ENCODE assay signal across 10 cellular contexts in genomic region chr1:32266926-32267645, GRCh38. TPM values are rescaled to one million over a fixed set of nuclear protein-coding genes. Genes with fewer than 3 reads are reported as not detected.
A peak's percentile ranks its signal among the peaks of the same experiment; 100 is the strongest.
DNase-seq lines count a peak whose midpoint lies in the region; ATAC-seq and TF ChIP-seq lines count a peak whose summit lies in the region.
"Had no signal": no experiment of that assay in that cellular context is flagged by ENCODE, and none has a peak within 500 bp of the region (broad histone marks: within the 10 kb centered on the region; RNA-seq: fewer than 3 reads in every experiment).

No MANE protein-coding gene starts in this region.

- no peaks in the 10 kb centered on the region for H3K27me3 Mint-ChIP-seq in naive thymus-derived CD4-positive, alpha-beta T cell

- peaks cover 24% of the 10 kb centered on the region for H3K36me3 ChIP-seq in DOHH2 (ENCODE audit: control insufficient read depth, low read length)
- H3K36me3 ChIP-seq in naive thymus-derived CD4-positive, alpha-beta T cell (ENCODE audit: control insufficient read depth in 2 of 3, insufficient read depth in 3 of 3, low read length in 3 of 3), result peaks cover 0 to 7% (median 0%) of the 10 kb centered on the region in 3 experiments
- H3K36me3 ChIP-seq: stomach had no signal

- POLR2A ChIA-PET in naive thymus-derived CD4-positive, alpha-beta T cell (lab: Charles Lee), result interaction anchor here (0.6 to 25.2 kb wide), 4 partner anchors 19 to 1030 kb away, joined by 3 to 738 read pairs (median 6); partner anchors contain the start of genes FAM167B, HDAC1 and LCK

- H3K27ac ChIP-seq in DOHH2 (ENCODE audit: low read depth, low read length), result peak overlapping the region; percentile 81
- peak overlapping the region; percentile 64 for H3K27ac ChIP-seq in naive thymus-derived CD4-positive, alpha-beta T cell (ENCODE audit: low read depth, low read length)

- peak overlapping the region; percentile 64 for H3K4me2 ChIP-seq in DOHH2 (ENCODE audit: low read length)

- H3K9me3 ChIP-seq in DOHH2 (ENCODE audit: control insufficient read depth, insufficient read depth, low read length), result no peaks in the 10 kb centered on the region
- no peaks in the 10 kb centered on the region for H3K9me3 ChIP-seq in naive thymus-derived CD4-positive, alpha-beta T cell (ENCODE audit: control insufficient read depth in 2 of 3, low read length in 3 of 3)
- H3K9me3 ChIP-seq: stomach had no signal

- peaks cover 42 to 72% (median 54%) of the 10 kb centered on the region in 7 donors for H3K4me1 Mint-ChIP-seq in naive thymus-derived CD4-positive, alpha-beta T cell

- H3K4me3 ChIP-seq in DOHH2 (ENCODE audit: low read length) (peak overlapping the region; percentile 28; the same call in 1 of the 2 replicates), cardiac fibroblast (replicated peaks in 1 of 2; ENCODE audit: low read depth in 2 of 2, low read length in 2 of 2) (no peak overlapping the region)
- peak overlapping the region; percentile 18 for H3K4me3 ChIP-seq in naive thymus-derived CD4-positive, alpha-beta T cell (ENCODE audit: low read length)
- H3K4me3 ChIP-seq: stomach had no signal

- CTCF ChIA-PET in naive thymus-derived CD4-positive, alpha-beta T cell (lab: Charles Lee), result interaction anchor here (0.7 to 2.7 kb wide), 7 partner anchors 9 to 51 kb away, joined by 3 to 7 read pairs (median 4); partner anchors contain the start of gene FAM167B

- H4K20me1 ChIP-seq in DOHH2 (ENCODE audit: control insufficient read depth, insufficient read depth, low read depth, low read length), result no peaks in the 10 kb centered on the region

- no peak for TF ChIP-seq CTCF in DOHH2 (IDR thresholded peaks at IDR 0.05; ENCODE audit: low read depth, low read length, poor library complexity, severe bottlenecking)
- no peak for TF ChIP-seq CTCF in cardiac fibroblast (IDR thresholded peaks at IDR 0.05; ENCODE audit: low read depth, low read length)

- H3F3A ChIP-seq in DOHH2 (ENCODE audit: control insufficient read depth, insufficient read depth), result peaks cover 51% of the 10 kb centered on the region

- intact Hi-C loops in naive thymus-derived CD4-positive, alpha-beta T cell (cut with micrococcal nuclease), result loop anchor here in 1 of 2 donors (1.0 kb wide), 1 partner anchor 17 kb away; no protein-coding TSS in a partner anchor

- H3K79me2 ChIP-seq in DOHH2 (ENCODE audit: control insufficient read depth, low read length), result peaks cover 32% of the 10 kb centered on the region

- peak overlapping the region; percentile 70 to 96 (median 86) for H3K4me3 Mint-ChIP-seq in naive thymus-derived CD4-positive, alpha-beta T cell

- ATAC-seq in naive thymus-derived CD4-positive, alpha-beta T cell, result peak; percentile 69

- peaks cover 3 to 34% (median 13%) of the 10 kb centered on the region in 5 donors for H3K36me3 Mint-ChIP-seq in naive thymus-derived CD4-positive, alpha-beta T cell

- H3K27ac Mint-ChIP-seq in naive thymus-derived CD4-positive, alpha-beta T cell, result peak overlapping the region; percentile 93 to 100 (median 99)

- no peaks in the 10 kb centered on the region for H3K27me3 ChIP-seq in DOHH2 (ENCODE audit: control insufficient read depth, low read length)
- H3K27me3 ChIP-seq in naive thymus-derived CD4-positive, alpha-beta T cell (ENCODE audit: control insufficient read depth in 2 of 2, insufficient read depth in 2 of 2, low read length in 2 of 2), result no peaks in the 10 kb centered on the region
- H3K27me3 ChIP-seq: stomach had no signal

- DNase-seq in M059J (ENCODE audit: low read depth) (peak; percentile 53), cardiac fibroblast (ENCODE audit: low read depth in 2 of 2) (peak; percentile 59 to 81), NCI-H748 treated with DMSO at 0.1 percent for 48 hours (lab: John Stamatoyannopoulos, UW) (no peak), CD1c-positive myeloid dendritic cell (ENCODE audit: extremely low spot score) (no peak)
- peak in 6 of 9 donors; percentile 41 to 68 (median 52) for DNase-seq in naive thymus-derived CD4-positive, alpha-beta T cell
- no peak for DNase-seq in central memory CD4-positive, alpha-beta T cell
- DNase-seq in effector CD8-positive, alpha-beta T cell (lab: John Stamatoyannopoulos, UW), result no peak
- DNase-seq: caudate nucleus, stomach had no signal

- peaks cover 0 to 4% (median 0%) of the 10 kb centered on the region in 11 donors for H3K9me3 Mint-ChIP-seq in naive thymus-derived CD4-positive, alpha-beta T cell

- H3K9me2 ChIP-seq in DOHH2 (replicated peaks; ENCODE audit: control insufficient read depth, low read length), result no peaks in the 10 kb centered on the region

- peaks cover 71% of the 10 kb centered on the region for H3K4me1 ChIP-seq in DOHH2 (ENCODE audit: control insufficient read depth, low read length)
- peaks cover 55 to 78% of the 10 kb centered on the region in 2 donors for H3K4me1 ChIP-seq in naive thymus-derived CD4-positive, alpha-beta T cell (ENCODE audit: control insufficient read depth in 2 of 2, insufficient read depth in 2 of 2, low read length in 2 of 2)

RNA-seq across cellular contexts. Expression of gene LCK, which starts 16.0 kb away (rescaled TPM):
- 0.12 TPM in 1 of 2 replicates, not detected in the other for total RNA-seq in M059J (2014; rRNA removed; shearing (Covaris generic))
- total RNA-seq in naive thymus-derived CD4-positive, alpha-beta T cell, result 100 to 1,000 TPM; 245 to 509 (median 469) TPM
- 1,000 to 10,000 TPM in 1 of 2 donors, 100 to 1,000 TPM in 1; 897 to 1,109 TPM for polyA plus RNA-seq in naive thymus-derived CD4-positive, alpha-beta T cell

RNA-seq across cellular contexts. Expression of gene FAM167B, which starts 20.1 kb away (rescaled TPM):
- 0.20 and 1.4 TPM in 2 replicates for total RNA-seq in M059J (2014; rRNA removed; shearing (Covaris generic))
- 1 to 10 TPM in 3 of 5 experiments, under 1 TPM in 2; 0.48 to 2.0 (median 1.4) TPM for total RNA-seq in naive thymus-derived CD4-positive, alpha-beta T cell
- not detected for polyA plus RNA-seq in naive thymus-derived CD4-positive, alpha-beta T cell

RNA-seq across cellular contexts. Expression of gene HDAC1, which starts 24.8 kb away (rescaled TPM):
- 158 and 171 TPM in 2 replicates for total RNA-seq in M059J (2014; rRNA removed; shearing (Covaris generic))
- 100 to 1,000 TPM in 4 of 5 experiments, 10 to 100 TPM in 1; 81.8 to 205 (median 174) TPM for total RNA-seq in naive thymus-derived CD4-positive, alpha-beta T cell
- 100 to 1,000 TPM; 170 to 209 TPM for polyA plus RNA-seq in naive thymus-derived CD4-positive, alpha-beta T cell

RNA-seq across cellular contexts. Expression of gene EIF3I, which starts 44.9 kb away (rescaled TPM):
- 517 and 553 TPM in 2 replicates for total RNA-seq in M059J (2014; rRNA removed; shearing (Covaris generic))
- total RNA-seq in naive thymus-derived CD4-positive, alpha-beta T cell, result 100 to 1,000 TPM in 3 of 5 experiments, 10 to 100 TPM in 2; 82.6 to 182 (median 104) TPM
- polyA plus RNA-seq in naive thymus-derived CD4-positive, alpha-beta T cell, result 100 to 1,000 TPM; 185 to 189 TPM

RNA-seq across cellular contexts. Expression of gene TMEM234, which starts 44.9 kb away (rescaled TPM):
- total RNA-seq in M059J (2014; rRNA removed; shearing (Covaris generic)), result 12.0 and 12.3 TPM in 2 replicates
- total RNA-seq in naive thymus-derived CD4-positive, alpha-beta T cell, result 10 to 100 TPM; 15.9 to 29.6 (median 21.4) TPM
- polyA plus RNA-seq in naive thymus-derived CD4-positive, alpha-beta T cell, result 1 to 10 TPM; 5.9 to 6.1 TPM

Comparison
In these comparisons a context has a peak if more than half of its experiments do, and no peak if none do; other contexts are left out.
1. H3K4me3 ChIP-seq: peak in DOHH2 (single experiment) and naive thymus-derived CD4-positive, alpha-beta T cell (single experiment); none in cardiac fibroblast (0 of 2).
2. DNase-seq: peak in M059J (single experiment), cardiac fibroblast (2 of 2) and naive thymus-derived CD4-positive, alpha-beta T cell (6 of 9); none in central memory CD4-positive, alpha-beta T cell (single experiment), NCI-H748 treated with DMSO at 0.1 percent for 48 hours (single experiment), effector CD8-positive, alpha-beta T cell (single experiment) and CD1c-positive myeloid dendritic cell (single experiment).
3. RNA of gene LCK, which starts 16.0 kb away (total RNA-seq): 245 to 509 TPM in naive thymus-derived CD4-positive, alpha-beta T cell; 0.12 TPM in M059J; every median in the first group is over 100 times any median in the second.